In the genomic region with DNA sequence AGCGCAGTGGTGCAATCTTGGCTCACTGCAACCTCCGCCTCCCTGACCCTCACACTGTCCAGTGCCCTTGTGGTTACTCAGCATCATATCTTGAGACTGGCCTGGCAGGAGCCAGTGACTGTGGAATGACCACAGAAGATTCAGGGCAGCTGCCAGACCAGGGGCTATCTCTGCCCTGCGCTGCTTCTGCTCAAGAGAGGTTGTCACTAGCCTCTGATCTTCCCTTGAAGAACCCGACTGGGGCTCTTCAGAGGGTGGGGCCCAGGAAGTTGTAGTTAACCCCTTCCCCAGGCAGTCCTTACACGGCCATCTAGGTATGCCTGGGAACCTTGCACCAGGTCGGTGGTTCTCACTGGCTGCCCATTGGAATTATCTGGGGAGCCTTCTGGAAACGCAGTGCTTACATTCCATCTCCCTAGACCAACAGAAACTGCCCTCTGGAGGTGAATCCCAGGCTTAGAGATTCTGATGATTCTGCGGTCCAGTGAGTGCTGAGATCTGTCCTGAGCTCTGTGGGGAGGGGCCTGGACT, we compare ENCODE assay signal across 8 cellular contexts. TPM values are rescaled to one million over a fixed set of nuclear protein-coding genes. Genes with fewer than 3 reads are reported as not detected.
DNase-seq lines count a peak whose midpoint lies in the region; ATAC-seq and TF ChIP-seq lines count a peak whose summit lies in the region.

No MANE protein-coding gene starts in this region.

- H3K79me2 ChIP-seq in osteoblast (ENCODE audit: insufficient read depth, low read length) (no peaks in the 10 kb centered on the region), OCI-LY7 (ENCODE audit: insufficient read depth, low read depth, low read length) (no peaks in the 10 kb centered on the region)

- WGBS in adrenal gland, 4 donors = 71 to 83% (median 80%) methylated on average over 3 to 8 of the region's 8 CpGs

- H3K27me3 Mint-ChIP-seq in activated T-helper 17 cell treated with anti-CD3 and anti-CD28 coated beads, Interleukin-2, amount 50 U/mL, for 72 hours = no peaks in the 10 kb centered on the region
- H3K27me3 Mint-ChIP-seq in stimulated activated naive CD8-positive, alpha-beta T cell treated with anti-CD3 and anti-CD28 coated beads, Interleukin-15, amount 100 ng/mL, for 72 hours = no peaks in the 10 kb centered on the region

- H3K27ac Mint-ChIP-seq in activated T-helper 17 cell treated with anti-CD3 and anti-CD28 coated beads, Interleukin-2, amount 50 U/mL, for 72 hours = peak overlapping the region; percentile 18
- peak overlapping the region in 1 of 2 donors; percentile 79 for H3K27ac Mint-ChIP-seq in stimulated activated naive CD8-positive, alpha-beta T cell treated with anti-CD3 and anti-CD28 coated beads, Interleukin-15, amount 100 ng/mL, for 72 hours

- H3K27me3 ChIP-seq in right atrium auricular region = no peaks in the 10 kb centered on the region
- no peaks in the 10 kb centered on the region for H3K27me3 ChIP-seq in osteoblast (ENCODE audit: insufficient read depth, low read length)
- no peaks in the 10 kb centered on the region for H3K27me3 ChIP-seq in adrenal gland

- H3K9me3 Mint-ChIP-seq in activated T-helper 17 cell treated with anti-CD3 and anti-CD28 coated beads, Interleukin-2, amount 50 U/mL, for 72 hours = no peaks in the 10 kb centered on the region
- H3K9me3 Mint-ChIP-seq in stimulated activated naive CD8-positive, alpha-beta T cell treated with anti-CD3 and anti-CD28 coated beads, Interleukin-15, amount 100 ng/mL, for 72 hours = no peaks in the 10 kb centered on the region

- H3K4me2 ChIP-seq in osteoblast (ENCODE audit: insufficient read depth, low read length) (no peak overlapping the region), OCI-LY7 (ENCODE audit: low read length) (no peak overlapping the region)

- H3K4me3 ChIP-seq in right atrium auricular region (no peak overlapping the region), osteoblast (ENCODE audit: insufficient read depth, low read length) (no peak overlapping the region), adrenal gland (no peak overlapping the region), OCI-LY7 (ENCODE audit: low read depth, low read length, poor library complexity, severe bottlenecking) (no peak overlapping the region)

- H3K36me3 Mint-ChIP-seq in activated T-helper 17 cell treated with anti-CD3 and anti-CD28 coated beads, Interleukin-2, amount 50 U/mL, for 72 hours (ENCODE audit: low read depth) = peaks cover 39% of the 10 kb centered on the region

- POLR2A ChIA-PET in OCI-LY7 (lab: Charles Lee) = no interaction called here

- peaks cover 3% of the 10 kb centered on the region for H4K20me1 ChIP-seq in osteoblast (ENCODE audit: insufficient read depth, low read length)
- no peaks in the 10 kb centered on the region for H4K20me1 ChIP-seq in OCI-LY7 (ENCODE audit: insufficient read depth, low read length)

- H3K4me1 ChIP-seq in right atrium auricular region (peaks cover 0 to 24% of the 10 kb centered on the region in 2 donors), osteoblast (ENCODE audit: insufficient read depth, low read length) (peaks cover 20% of the 10 kb centered on the region), adrenal gland (replicated peaks in 1 of 2) (no peaks in the 10 kb centered on the region), OCI-LY7 (ENCODE audit: insufficient read depth, low read length, poor library complexity, severe bottlenecking) (no peaks in the 10 kb centered on the region)

- H3K4me1 Mint-ChIP-seq in activated T-helper 17 cell treated with anti-CD3 and anti-CD28 coated beads, Interleukin-2, amount 50 U/mL, for 72 hours = peaks cover 31% of the 10 kb centered on the region
- no peaks in the 10 kb centered on the region for H3K4me1 Mint-ChIP-seq in stimulated activated naive CD8-positive, alpha-beta T cell treated with anti-CD3 and anti-CD28 coated beads, Interleukin-15, amount 100 ng/mL, for 72 hours

- no peaks in the 10 kb centered on the region for H3K9me3 ChIP-seq in right atrium auricular region
- H3K9me3 ChIP-seq in osteoblast (ENCODE audit: low read depth, low read length) = no peaks in the 10 kb centered on the region
- H3K9me3 ChIP-seq in adrenal gland (replicated peaks in 1 of 3) = no peaks in the 10 kb centered on the region
- no peaks in the 10 kb centered on the region for H3K9me3 ChIP-seq in OCI-LY7 (ENCODE audit: low read length)

- peak in 1 of 2 donors; percentile 54 for TF ChIP-seq CTCF in right atrium auricular region (IDR thresholded peaks at IDR 0.05)
- TF ChIP-seq CTCF in osteoblast (IDR thresholded peaks at IDR 0.05; ENCODE audit: extremely low read depth, low read depth, low read length) = peak; percentile 21
- TF ChIP-seq CTCF in adrenal gland (IDR thresholded peaks at IDR 0.05) = no peak
- no peak for TF ChIP-seq CTCF in OCI-LY7 (conservative IDR thresholded peaks at IDR 0.05; ENCODE audit: low read length)

- DNase-seq in AG20443 (ENCODE audit: low spot score) (peak; percentile 31), right atrium auricular region (ENCODE audit: low spot score) (no peak), osteoblast (ENCODE audit: insufficient read length, low spot score, missing footprints) (peak; percentile 95), putamen (ENCODE audit: low spot score) (no peak), adrenal gland (no peak), OCI-LY7 (ENCODE audit: low spot score) (no peak)
- DNase-seq in stimulated activated naive CD8-positive, alpha-beta T cell treated with anti-CD3 and anti-CD28 coated beads, Interleukin-15, amount 100 ng/mL, for 72 hours = no peak

- intact Hi-C loops in adrenal gland (cut with DNase I) (no loop called here), OCI-LY7 (cut with micrococcal nuclease; ENCODE audit: unreplicated experiment) (no loop called here)

- ATAC-seq in activated T-helper 17 cell treated with anti-CD3 and anti-CD28 coated beads, Interleukin-2, amount 50 U/mL, for 72 hours (replicated peaks) = no peak
- ATAC-seq in stimulated activated naive CD8-positive, alpha-beta T cell treated with anti-CD3 and anti-CD28 coated beads, Interleukin-15, amount 100 ng/mL, for 72 hours = no peak

- no peak overlapping the region for H2AFZ ChIP-seq in osteoblast (ENCODE audit: low read length)
- no peak overlapping the region for H2AFZ ChIP-seq in OCI-LY7 (ENCODE audit: low read length)

- H3K36me3 ChIP-seq in right atrium auricular region (peaks cover 56% of the 10 kb centered on the region), osteoblast (ENCODE audit: insufficient read depth, low read length) (peaks cover 9% of the 10 kb centered on the region), adrenal gland (replicated peaks in 1 of 2) (peaks cover 0 to 11% of the 10 kb centered on the region in 2 donors), OCI-LY7 (ENCODE audit: insufficient read depth, low read length) (no peaks in the 10 kb centered on the region)

- no peak for TF ChIP-seq POLR2A in adrenal gland (IDR thresholded peaks at IDR 0.05)

- no peaks in the 10 kb centered on the region for H3K9me2 ChIP-seq in OCI-LY7 (ENCODE audit: insufficient read depth, low read length)

- no peak overlapping the region for H3K4me3 Mint-ChIP-seq in activated T-helper 17 cell treated with anti-CD3 and anti-CD28 coated beads, Interleukin-2, amount 50 U/mL, for 72 hours
- no peak overlapping the region for H3K4me3 Mint-ChIP-seq in stimulated activated naive CD8-positive, alpha-beta T cell treated with anti-CD3 and anti-CD28 coated beads, Interleukin-15, amount 100 ng/mL, for 72 hours

- no TSS peak for BruUV-seq in OCI-LY7 (replicated peaks; lab: Mats Ljungman, UMichigan)

- CTCF ChIA-PET in OCI-LY7 (lab: Charles Lee; ENCODE audit: unreplicated experiment) = no interaction called here

- H3K27ac ChIP-seq in right atrium auricular region (peak overlapping the region; percentile 52 to 66), osteoblast (ENCODE audit: low read depth, low read length) (no peak overlapping the region), adrenal gland (peak overlapping the region in 2 of 5 donors; percentile 8 to 69), OCI-LY7 (ENCODE audit: low read depth, low read length, poor library complexity, severe bottlenecking) (no peak overlapping the region)

RNA-seq across cellular contexts. Expression of a gene that starts 41.4 kb away (rescaled TPM):
- total RNA-seq in activated T-helper 17 cell treated with anti-CD3 and anti-CD28 coated beads, Interleukin-2, amount 50 U/mL, for 72 hours = 10 to 100 TPM; 17.2 to 19.2 TPM
- total RNA-seq in right atrium auricular region (10 to 100 TPM; 26.1 to 28.1 TPM), osteoblast (2.9 and 5.4 TPM in 2 replicates), adrenal gland (10 to 100 TPM in 2 of 8 donors, 1 to 10 TPM in 6; 2.7 to 11.7 (median 8.9) TPM), OCI-LY7 (2022) (not detected in 2 replicates)
- polyA plus RNA-seq in adrenal gland = 10 to 100 TPM in 1 of 3 donors, 1 to 10 TPM in 2; 3.0 to 10.1 (median 9.5) TPM
- total RNA-seq in OCI-LY7 (2014; rRNA removed; shearing (Covaris generic)) = not detected in 2 replicates

Comparison
In these comparisons a context has a peak if more than half of its experiments do, and no peak if none do; other contexts are left out.
1. DNase-seq: peak in AG20443 (single experiment) and osteoblast (single experiment); none in right atrium auricular region (single experiment), putamen (single experiment), stimulated activated naive CD8-positive, alpha-beta T cell treated with anti-CD3 and anti-CD28 coated beads, Interleukin-15, amount 100 ng/mL, for 72 hours (0 of 2), adrenal gland (0 of 7) and OCI-LY7 (single experiment).
2. H3K27ac ChIP-seq: peak in right atrium auricular region (2 of 2); none in osteoblast (single experiment) and OCI-LY7 (single experiment).